Comparison of ENCODE assay signal across 9 cellular contexts in the genomic region with DNA sequence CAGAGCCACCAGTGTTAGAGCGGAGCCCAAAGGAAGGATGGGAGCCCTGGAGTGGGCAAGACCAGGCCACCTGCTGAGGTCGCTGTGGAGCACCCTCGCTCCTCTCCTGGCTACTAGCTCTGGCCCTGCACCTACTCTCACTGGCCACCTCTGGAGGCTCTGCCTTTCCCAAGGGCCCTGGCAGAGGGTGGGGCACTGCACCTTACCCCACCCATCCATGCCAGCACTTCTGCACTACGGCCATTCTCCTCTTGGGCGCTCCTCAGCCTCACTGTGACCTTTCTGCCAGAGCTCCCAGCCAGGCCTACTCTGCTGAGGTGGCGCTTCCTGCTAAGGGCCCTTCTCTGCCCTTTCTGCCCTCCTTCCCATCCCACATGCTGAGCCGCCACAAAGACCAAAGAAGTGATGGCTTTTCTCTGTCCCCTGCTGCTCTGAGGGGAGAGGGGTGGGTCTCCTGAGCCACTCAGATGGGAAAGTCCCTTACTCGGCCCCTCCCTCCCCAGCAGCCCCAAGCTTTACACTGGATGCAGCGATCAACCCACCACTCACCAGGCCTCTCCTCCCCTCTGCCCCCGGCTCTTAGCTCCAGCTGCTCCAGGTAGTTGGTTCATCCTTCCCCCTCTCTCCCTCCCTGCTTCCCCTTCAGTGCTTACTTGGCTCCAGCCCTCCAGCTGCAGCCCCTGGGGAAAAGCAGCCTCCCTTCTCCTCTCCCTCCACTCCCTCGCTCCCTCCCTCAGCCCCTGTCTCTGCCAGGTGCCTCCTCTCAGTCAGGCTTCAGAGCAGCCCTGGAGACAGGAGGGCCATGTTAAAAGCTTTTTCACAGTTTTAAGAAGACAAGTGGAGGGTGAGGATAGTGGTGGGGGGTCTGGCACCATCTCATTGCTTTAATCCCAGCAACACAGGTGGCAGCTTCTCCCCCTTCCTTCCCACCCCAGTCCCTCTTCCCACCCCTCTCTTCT. TPM values are rescaled to one million over a fixed set of nuclear protein-coding genes. Genes with fewer than 3 reads are reported as not detected.
DNase-seq lines count a peak whose midpoint lies in the region; ATAC-seq and TF ChIP-seq lines count a peak whose summit lies in the region.
"Had no signal": no experiment of that assay in that cellular context is flagged by ENCODE, and none has a peak within 500 bp of the region (broad histone marks: within the 10 kb centered on the region; RNA-seq: fewer than 3 reads in every experiment).

No MANE protein-coding gene starts in this region.

- POLR2A ChIA-PET in activated CD8-positive, alpha-beta T cell treated with anti-CD3 and anti-CD28 coated beads, Interleukin-2, amount 10 ng/mL, durations not matched to agents 7 days and 5 days (lab: Charles Lee), result no interaction called here

- H3K4me3 Mint-ChIP-seq in activated CD8-positive, alpha-beta T cell treated with anti-CD3 and anti-CD28 coated beads, Interleukin-2, amount 10 ng/mL, durations not matched to agents 7 days and 5 days, result no peak overlapping the region
- H3K4me3 Mint-ChIP-seq in nephron, result peak overlapping the region in 2 of 3 experiments; percentile 36 to 42
- H3K4me3 Mint-ChIP-seq: activated naive CD8-positive, alpha-beta T cell; stimulated activated naive CD8-positive, alpha-beta T cell treated with anti-CD3 and anti-CD28 coated beads, Interleukin-15, amount 100 ng/mL, for 72 hours had no signal

- DNase-seq in GM12864 (ENCODE audit: low read depth), result no peak
- peak; percentile 86 for DNase-seq in NCI-H1092 treated with DMSO at 0.1 percent for 48 hours (lab: John Stamatoyannopoulos, UW)
- no peak for DNase-seq in activated CD8-positive, alpha-beta T cell treated with anti-CD3 and anti-CD28 coated beads, Interleukin-2, amount 10 ng/mL, durations not matched to agents 7 days and 5 days
- no peak for DNase-seq in T-helper 9 cell
- no peak for DNase-seq in ureter (ENCODE audit: low spot score)
- DNase-seq: stimulated activated naive CD8-positive, alpha-beta T cell treated with anti-CD3 and anti-CD28 coated beads, Interleukin-15, amount 100 ng/mL, for 72 hours had no signal

- no peaks in the 10 kb centered on the region for H3K27me3 Mint-ChIP-seq in activated CD8-positive, alpha-beta T cell treated with anti-CD3 and anti-CD28 coated beads, Interleukin-2, amount 10 ng/mL, durations not matched to agents 7 days and 5 days (ENCODE audit: low read depth)
- H3K27me3 Mint-ChIP-seq in nephron (ENCODE audit: low read depth), result no peaks in the 10 kb centered on the region
- H3K27me3 Mint-ChIP-seq: activated naive CD8-positive, alpha-beta T cell; stimulated activated naive CD8-positive, alpha-beta T cell treated with anti-CD3 and anti-CD28 coated beads, Interleukin-15, amount 100 ng/mL, for 72 hours had no signal

- H3K4me3 ChIP-seq in GM12864 (ENCODE audit: low read depth, low read length), result no peak overlapping the region

- H3K36me3 Mint-ChIP-seq in activated CD8-positive, alpha-beta T cell treated with anti-CD3 and anti-CD28 coated beads, Interleukin-2, amount 10 ng/mL, durations not matched to agents 7 days and 5 days (ENCODE audit: low read depth), result no peaks in the 10 kb centered on the region
- peaks cover 5% of the 10 kb centered on the region for H3K36me3 Mint-ChIP-seq in nephron (ENCODE audit: low read depth)
- H3K36me3 Mint-ChIP-seq: activated naive CD8-positive, alpha-beta T cell had no signal

- no peak for ATAC-seq in activated CD8-positive, alpha-beta T cell treated with anti-CD3 and anti-CD28 coated beads, Interleukin-2, amount 10 ng/mL, durations not matched to agents 7 days and 5 days
- no peak for ATAC-seq in GM18867 (IDR thresholded peaks at IDR 0.05; ENCODE audit: unreplicated experiment)
- ATAC-seq: stimulated activated naive CD8-positive, alpha-beta T cell treated with anti-CD3 and anti-CD28 coated beads, Interleukin-15, amount 100 ng/mL, for 72 hours had no signal

- TF ChIP-seq CTCF in GM12864 (IDR thresholded peaks at IDR 0.05; ENCODE audit: low read depth, low read length, missing control alignments) (peak; percentile 30), nephron (IDR thresholded peaks at IDR 0.05; ENCODE audit: unreplicated experiment in 3 of 3) (no peak)

- H3K9me3 Mint-ChIP-seq in activated CD8-positive, alpha-beta T cell treated with anti-CD3 and anti-CD28 coated beads, Interleukin-2, amount 10 ng/mL, durations not matched to agents 7 days and 5 days (ENCODE audit: insufficient read depth), result no peaks in the 10 kb centered on the region
- no peaks in the 10 kb centered on the region for H3K9me3 Mint-ChIP-seq in nephron
- H3K9me3 Mint-ChIP-seq: stimulated activated naive CD8-positive, alpha-beta T cell treated with anti-CD3 and anti-CD28 coated beads, Interleukin-15, amount 100 ng/mL, for 72 hours had no signal

- peak overlapping the region; percentile 34 for H3K27ac Mint-ChIP-seq in activated CD8-positive, alpha-beta T cell treated with anti-CD3 and anti-CD28 coated beads, Interleukin-2, amount 10 ng/mL, durations not matched to agents 7 days and 5 days
- peak overlapping the region; percentile 87 to 98 (median 96) for H3K27ac Mint-ChIP-seq in nephron
- H3K27ac Mint-ChIP-seq: activated naive CD8-positive, alpha-beta T cell had no signal

- H3K4me1 Mint-ChIP-seq in activated CD8-positive, alpha-beta T cell treated with anti-CD3 and anti-CD28 coated beads, Interleukin-2, amount 10 ng/mL, durations not matched to agents 7 days and 5 days (ENCODE audit: low read depth), result no peaks in the 10 kb centered on the region
- peaks cover 31% of the 10 kb centered on the region for H3K4me1 Mint-ChIP-seq in nephron
- H3K4me1 Mint-ChIP-seq: stimulated activated naive CD8-positive, alpha-beta T cell treated with anti-CD3 and anti-CD28 coated beads, Interleukin-15, amount 100 ng/mL, for 72 hours had no signal

- CTCF ChIA-PET in activated CD8-positive, alpha-beta T cell treated with anti-CD3 and anti-CD28 coated beads, Interleukin-2, amount 10 ng/mL, durations not matched to agents 7 days and 5 days (lab: Charles Lee), result interaction anchor here (0.9 to 8.3 kb wide), 10 partner anchors 9 to 300 kb away, joined by 3 to 128 read pairs (median 3); partner anchors contain the start of genes GPR3 and MAP3K6

RNA-seq across cellular contexts. Expression of gene TMEM222, which starts 14.8 kb away (rescaled TPM):
- 10 to 100 TPM; 35.2 to 38.5 TPM for total RNA-seq in activated CD8-positive, alpha-beta T cell treated with anti-CD3 and anti-CD28 coated beads, Interleukin-2, amount 10 ng/mL, durations not matched to agents 7 days and 5 days
- total RNA-seq in ureter, result 54.1 TPM

RNA-seq across cellular contexts. Expression of gene SYTL1, which starts 34.7 kb away (rescaled TPM):
- 10 to 100 TPM; 81.0 to 83.1 TPM for total RNA-seq in activated CD8-positive, alpha-beta T cell treated with anti-CD3 and anti-CD28 coated beads, Interleukin-2, amount 10 ng/mL, durations not matched to agents 7 days and 5 days
- total RNA-seq in ureter, result 93.6 TPM

RNA-seq across cellular contexts. Expression of gene MAP3K6, which starts 59.6 kb away (rescaled TPM):
- total RNA-seq in activated CD8-positive, alpha-beta T cell treated with anti-CD3 and anti-CD28 coated beads, Interleukin-2, amount 10 ng/mL, durations not matched to agents 7 days and 5 days, result 10 to 100 TPM in 1 of 2 experiments, 1 to 10 TPM in 1; 7.8 to 12.3 TPM
- total RNA-seq in ureter, result 75.5 TPM
